In genomic region chr10:46249617-46250344, GRCh38 we compare ENCODE assay signal across 12 cellular contexts. TPM values are rescaled to one million over a fixed set of nuclear protein-coding genes. Genes with fewer than 3 reads are reported as not detected.
"Had no signal": no experiment of that assay in that cellular context is flagged by ENCODE, and none has a peak within 500 bp of the region (broad histone marks: within the 10 kb centered on the region; RNA-seq: fewer than 3 reads in every experiment).

No MANE protein-coding gene starts in this region.

RNA-seq across cellular contexts. Expression of gene ANTXRL, which starts 37.0 kb away (rescaled TPM):
- total RNA-seq: activated CD8-positive, alpha-beta memory T cell treated with anti-CD3 and anti-CD28 coated beads for 36 hours; activated CD8-positive, alpha-beta T cell treated with anti-CD3 and anti-CD28 coated beads for 36 hours; activated T-cell treated with anti-CD3 and anti-CD28 coated beads, Interleukin-2, amount 50 U/mL, for 72 hours; activated T-helper 17 cell treated with anti-CD3 and anti-CD28 coated beads, Interleukin-2, amount 50 U/mL, for 72 hours; bronchial epithelial cell; IMR-90; K562; M059J; RPMI7951; SJCRH30; T-helper 1 cell treated with Interleukin-12 subunit alpha and Interleukin-12 subunit beta and Interleukin-4 antibody, amounts not matched to agents 30 ng/mL and 1 ng/mL, for 36 hours; T-helper 2 cell treated with Interferon-gamma antibody and Interleukin-4, amounts not matched to agents 100 ng/mL and 5 ng/mL, for 36 hours had no signal
- polyA plus RNA-seq: IMR-90, K562 had no signal
